13 cellular contexts compared by ENCODE assay signal in the genomic region with DNA sequence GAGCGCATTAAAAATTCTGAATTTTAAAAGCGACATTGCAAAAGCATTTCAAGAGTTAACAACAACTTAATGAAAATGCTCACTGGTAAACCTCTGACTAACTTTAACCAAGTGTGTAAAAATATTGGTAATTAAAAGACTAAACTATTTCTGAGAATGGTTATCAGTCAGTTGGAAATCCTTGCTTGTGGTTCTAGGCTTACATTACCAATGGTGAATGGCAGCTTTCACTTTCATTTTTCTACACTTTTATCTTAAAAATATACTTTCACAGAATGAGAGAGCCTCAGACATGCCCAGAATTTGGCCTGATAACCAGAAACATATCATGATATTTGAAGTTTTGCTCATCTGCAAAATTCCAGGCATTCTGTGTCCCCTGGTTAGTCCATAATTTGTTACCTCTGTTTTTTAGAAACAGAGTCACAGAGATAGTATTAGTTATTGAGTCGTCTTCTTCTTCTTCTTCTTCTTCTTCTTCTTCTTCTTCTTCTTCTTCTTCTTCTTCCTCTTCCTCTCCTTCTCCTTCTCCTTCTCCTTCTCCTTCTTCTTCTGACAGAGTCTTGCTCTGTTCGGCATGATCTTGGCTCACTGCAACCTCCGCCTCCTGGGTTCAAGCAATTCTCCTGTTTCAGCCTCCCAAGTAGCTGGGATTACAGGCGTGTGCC. TPM values are rescaled to one million over a fixed set of nuclear protein-coding genes. Genes with fewer than 3 reads are reported as not detected.
DNase-seq lines count a peak whose midpoint lies in the region; ATAC-seq and TF ChIP-seq lines count a peak whose summit lies in the region.
"Had no signal": no experiment of that assay in that cellular context is flagged by ENCODE, and none has a peak within 500 bp of the region (broad histone marks: within the 10 kb centered on the region; RNA-seq: fewer than 3 reads in every experiment).

No MANE protein-coding gene starts in this region.

- H2AFZ ChIP-seq in DND-41 (ENCODE audit: low read depth, low read length), result peak overlapping the region; percentile 59

- peaks cover 48% of the 10 kb centered on the region for H3K4me1 Mint-ChIP-seq in activated CD8-positive, alpha-beta T cell treated with anti-CD3 and anti-CD28 coated beads, Interleukin-2, amount 10 ng/mL, durations not matched to agents 7 days and 5 days (ENCODE audit: low read depth)
- peaks cover 12 to 31% (median 26%) of the 10 kb centered on the region in 7 donors for H3K4me1 Mint-ChIP-seq in naive thymus-derived CD4-positive, alpha-beta T cell

- H3K4me3 ChIP-seq in DND-41 (ENCODE audit: low read depth in 1 of 2, low read length in 2 of 2), result peak overlapping the region in 1 of 2 experiments; percentile 38; a peak in 2 of 4 replicates
- no peak overlapping the region for H3K4me3 ChIP-seq in HEK293 (ENCODE audit: low read depth, low read length)
- peak overlapping the region; percentile 42 for H3K4me3 ChIP-seq in naive thymus-derived CD4-positive, alpha-beta T cell (ENCODE audit: low read length)
- H3K4me3 ChIP-seq: body of pancreas had no signal

- no peaks in the 10 kb centered on the region for H3K27me3 ChIP-seq in DND-41 (ENCODE audit: insufficient read depth, low read length, poor library complexity)
- H3K27me3 ChIP-seq in naive thymus-derived CD4-positive, alpha-beta T cell (ENCODE audit: control insufficient read depth in 2 of 2, insufficient read depth in 2 of 2, low read length in 2 of 2), result no peaks in the 10 kb centered on the region
- H3K27me3 ChIP-seq: body of pancreas had no signal

- no peak for TF ChIP-seq CTCF in DND-41 (IDR thresholded peaks at IDR 0.05; ENCODE audit: borderline replicate concordance, extremely low read depth, low read length, poor library complexity, severe bottlenecking)
- no peak for TF ChIP-seq CTCF in HEK293 (tag by site-specific recombination; IDR thresholded peaks at IDR 0.05)

- H3K9ac ChIP-seq in DND-41 (ENCODE audit: low read depth, low read length), result peak overlapping the region; percentile 38

- POLR2A ChIA-PET in HEK293 (lab: Yijun Ruan, JAX), result no interaction called here
- POLR2A ChIA-PET in activated CD8-positive, alpha-beta T cell treated with anti-CD3 and anti-CD28 coated beads, Interleukin-2, amount 10 ng/mL, durations not matched to agents 7 days and 5 days (lab: Charles Lee), result no interaction called here
- POLR2A ChIA-PET in naive thymus-derived CD4-positive, alpha-beta T cell (lab: Charles Lee), result interaction anchor here (0.6 kb wide), 2 partner anchors 48 to 518 kb away, joined by 3 to 4 read pairs; partner anchors contain the start of gene SLTM

- H3K79me2 ChIP-seq in DND-41 (ENCODE audit: insufficient read depth, low read length), result no peaks in the 10 kb centered on the region

- no peaks in the 10 kb centered on the region for H3K9me3 Mint-ChIP-seq in activated CD8-positive, alpha-beta T cell treated with anti-CD3 and anti-CD28 coated beads, Interleukin-2, amount 10 ng/mL, durations not matched to agents 7 days and 5 days (ENCODE audit: insufficient read depth)
- no peaks in the 10 kb centered on the region for H3K9me3 Mint-ChIP-seq in naive thymus-derived CD4-positive, alpha-beta T cell

- H3K36me3 Mint-ChIP-seq in activated CD8-positive, alpha-beta T cell treated with anti-CD3 and anti-CD28 coated beads, Interleukin-2, amount 10 ng/mL, durations not matched to agents 7 days and 5 days (ENCODE audit: low read depth), result no peaks in the 10 kb centered on the region
- H3K36me3 Mint-ChIP-seq in naive thymus-derived CD4-positive, alpha-beta T cell, result no peaks in the 10 kb centered on the region

- H3K36me3 ChIP-seq in DND-41 (ENCODE audit: insufficient read depth, low read length), result no peaks in the 10 kb centered on the region
- H3K36me3 ChIP-seq in HEK293 (ENCODE audit: control insufficient read depth in 2 of 2, insufficient read depth in 1 of 2, low read length in 2 of 2), result no peaks in the 10 kb centered on the region
- H3K36me3 ChIP-seq in naive thymus-derived CD4-positive, alpha-beta T cell (ENCODE audit: control insufficient read depth in 2 of 3, insufficient read depth in 3 of 3, low read length in 3 of 3), result no peaks in the 10 kb centered on the region

- H3K4me1 ChIP-seq in DND-41 (ENCODE audit: insufficient read depth, low read length), result peaks cover 27% of the 10 kb centered on the region
- no peaks in the 10 kb centered on the region for H3K4me1 ChIP-seq in HEK293 (ENCODE audit: control insufficient read depth, insufficient read depth, low read length)
- peaks cover 11 to 12% of the 10 kb centered on the region in 2 donors for H3K4me1 ChIP-seq in naive thymus-derived CD4-positive, alpha-beta T cell (ENCODE audit: control insufficient read depth in 2 of 2, insufficient read depth in 2 of 2, low read length in 2 of 2)
- H3K4me1 ChIP-seq: body of pancreas had no signal

- H3K9me3 ChIP-seq in DND-41 (ENCODE audit: insufficient read depth, low read length, severe bottlenecking) (no peaks in the 10 kb centered on the region), HEK293 (ENCODE audit: control insufficient read depth, insufficient read depth, low read depth, low read length) (no peaks in the 10 kb centered on the region)
- H3K9me3 ChIP-seq in naive thymus-derived CD4-positive, alpha-beta T cell (ENCODE audit: control insufficient read depth in 2 of 3, low read length in 3 of 3), result no peaks in the 10 kb centered on the region
- H3K9me3 ChIP-seq: body of pancreas had no signal

- intact Hi-C loops in naive thymus-derived CD4-positive, alpha-beta T cell (cut with micrococcal nuclease), result loop anchor here (1.0 to 10.0 kb wide), 6 partner anchors 25 to 673 kb away; partner anchors contain the start of genes CCNB2 (in 1 of the 2) and GTF2A2 (in 1 of the 2)
- intact Hi-C loops in posterior cingulate gyrus (cut with DNase I), result loop anchor here (10.0 kb wide), 1 partner anchor 123 kb away; the partner anchor contains the start of gene CCNB2

- CTCF ChIA-PET in HEK293 (lab: Yijun Ruan, JAX), result interaction anchor here (0.6 to 1.4 kb wide), 4 partner anchors 102 to 605 kb away, joined by 3 to 4 read pairs (median 4); no protein-coding TSS in a partner anchor
- CTCF ChIA-PET in activated CD8-positive, alpha-beta T cell treated with anti-CD3 and anti-CD28 coated beads, Interleukin-2, amount 10 ng/mL, durations not matched to agents 7 days and 5 days (lab: Charles Lee), result interaction anchor here (0.6 to 2.6 kb wide), 5 partner anchors 14 to 547 kb away, joined by 3 to 8 read pairs (median 3); no protein-coding TSS in a partner anchor
- CTCF ChIA-PET in naive thymus-derived CD4-positive, alpha-beta T cell (lab: Charles Lee), result interaction anchor here (1.3 kb wide), 1 partner anchor 547 kb away, joined by 9 read pairs; no protein-coding TSS in a partner anchor

- H3K27me3 Mint-ChIP-seq in activated CD8-positive, alpha-beta T cell treated with anti-CD3 and anti-CD28 coated beads, Interleukin-2, amount 10 ng/mL, durations not matched to agents 7 days and 5 days (ENCODE audit: low read depth), result peaks cover 4% of the 10 kb centered on the region
- peaks cover 0 to 13% (median 0%) of the 10 kb centered on the region in 5 donors for H3K27me3 Mint-ChIP-seq in naive thymus-derived CD4-positive, alpha-beta T cell

- ATAC-seq in DND-41 (ENCODE audit: insufficient read depth, low read depth) (peak; percentile 81), GM18907 (IDR thresholded peaks at IDR 0.05; ENCODE audit: unreplicated experiment) (no peak)
- peak; percentile 75 for ATAC-seq in activated CD8-positive, alpha-beta T cell treated with anti-CD3 and anti-CD28 coated beads, Interleukin-2, amount 10 ng/mL, durations not matched to agents 7 days and 5 days
- ATAC-seq in naive thymus-derived CD4-positive, alpha-beta T cell, result peak; percentile 55
- ATAC-seq: body of pancreas had no signal

- no peaks in the 10 kb centered on the region for H4K20me1 ChIP-seq in DND-41 (ENCODE audit: insufficient read depth, low read length)

- DNase-seq in DND-41 (no peak), posterior cingulate gyrus (no peak), NCI-H226 (no peak)
- no peak for DNase-seq in activated CD8-positive, alpha-beta T cell treated with anti-CD3 and anti-CD28 coated beads, Interleukin-2, amount 10 ng/mL, durations not matched to agents 7 days and 5 days
- DNase-seq in naive thymus-derived CD4-positive, alpha-beta T cell, result peak in 3 of 9 donors; percentile 16 to 37 (median 36)
- DNase-seq: body of pancreas; NCI-H1105 treated with DMSO at 0.1 percent for 48 hours; NCI-H748 treated with DMSO at 0.1 percent for 48 hours; stimulated activated CD4-positive, alpha-beta T cell treated with anti-CD3 and anti-CD28 coated beads, Interleukin-4, amount 100 ng/mL, for 1 hour; SW 1271 had no signal

- peak overlapping the region; percentile 52 for H3K4me2 ChIP-seq in DND-41 (ENCODE audit: insufficient read depth, low read length)

- H3K27ac Mint-ChIP-seq in activated CD8-positive, alpha-beta T cell treated with anti-CD3 and anti-CD28 coated beads, Interleukin-2, amount 10 ng/mL, durations not matched to agents 7 days and 5 days, result peak overlapping the region; percentile 84
- peak overlapping the region; percentile 67 to 93 (median 79) for H3K27ac Mint-ChIP-seq in naive thymus-derived CD4-positive, alpha-beta T cell

- peak overlapping the region; percentile 62 for H3K4me3 Mint-ChIP-seq in activated CD8-positive, alpha-beta T cell treated with anti-CD3 and anti-CD28 coated beads, Interleukin-2, amount 10 ng/mL, durations not matched to agents 7 days and 5 days
- peak overlapping the region in 9 of 10 donors; percentile 60 to 76 (median 70) for H3K4me3 Mint-ChIP-seq in naive thymus-derived CD4-positive, alpha-beta T cell

- H3K27ac ChIP-seq in DND-41 (ENCODE audit: low read length), result peak overlapping the region; percentile 50
- H3K27ac ChIP-seq in HEK293 (ENCODE audit: extremely low read depth, low read depth, low read length), result no peak overlapping the region
- H3K27ac ChIP-seq in naive thymus-derived CD4-positive, alpha-beta T cell (ENCODE audit: low read depth, low read length), result peak overlapping the region; percentile 47
- H3K27ac ChIP-seq: body of pancreas, epithelial cell of prostate had no signal

RNA-seq across cellular contexts. Expression of gene RNF111, which starts 5.5 kb away (rescaled TPM):
- 10 to 100 TPM; 36.7 to 38.9 TPM for total RNA-seq in activated CD8-positive, alpha-beta T cell treated with anti-CD3 and anti-CD28 coated beads, Interleukin-2, amount 10 ng/mL, durations not matched to agents 7 days and 5 days
- 10 to 100 TPM; 50.8 to 61.1 (median 57.9) TPM for total RNA-seq in naive thymus-derived CD4-positive, alpha-beta T cell
- polyA plus RNA-seq in naive thymus-derived CD4-positive, alpha-beta T cell, result 10 to 100 TPM; 16.1 to 16.7 TPM

RNA-seq across cellular contexts. Expression of gene SLTM, which starts 48.5 kb away (rescaled TPM):
- total RNA-seq in activated CD8-positive, alpha-beta T cell treated with anti-CD3 and anti-CD28 coated beads, Interleukin-2, amount 10 ng/mL, durations not matched to agents 7 days and 5 days, result 100 to 1,000 TPM; 120 to 122 TPM
- 100 to 1,000 TPM; 118 to 166 (median 159) TPM for total RNA-seq in naive thymus-derived CD4-positive, alpha-beta T cell
- polyA plus RNA-seq in naive thymus-derived CD4-positive, alpha-beta T cell, result 10 to 100 TPM; 56.3 to 65.6 TPM
